17 cellular contexts compared by ENCODE assay signal in the genomic region with DNA sequence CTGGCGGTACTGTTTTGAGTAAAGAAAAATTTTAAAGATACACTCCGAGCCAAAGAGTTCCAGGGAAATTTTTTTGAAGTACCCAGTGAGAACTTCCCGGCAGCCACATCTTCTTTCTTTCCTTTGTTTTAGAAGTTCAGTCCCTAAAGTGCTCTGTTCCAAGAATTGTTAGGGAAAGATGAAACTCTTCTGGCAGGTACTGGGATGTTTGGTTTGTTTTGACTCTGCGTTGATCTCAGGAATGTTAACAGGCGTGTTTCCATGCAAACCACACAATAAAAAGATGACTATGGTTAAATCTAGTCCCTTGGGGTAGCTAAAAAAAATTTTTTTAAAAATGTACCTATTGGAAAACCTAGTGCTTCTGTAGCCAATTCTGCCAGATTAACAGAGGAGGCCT.
DNase-seq lines count a peak whose midpoint lies in the region; ATAC-seq, FAIRE-seq and TF ChIP-seq lines count a peak whose summit lies in the region.
"Had no signal": no experiment of that assay in that cellular context is flagged by ENCODE, and none has a peak within 500 bp of the region (broad histone marks: within the 10 kb centered on the region; RNA-seq: fewer than 3 reads in every experiment).

No MANE protein-coding gene starts in this region.

- peak; percentile 83 for DNase-seq in GM04504 (ENCODE audit: low read depth)
- no peak for DNase-seq in left lung
- no peak for DNase-seq in suprapubic skin (ENCODE audit: low spot score in 2 of 2)
- DNase-seq in right lobe of liver = no peak
- DNase-seq in NCI-H82 treated with DMSO at 0.1 percent for 48 hours (lab: John Stamatoyannopoulos, UW; ENCODE audit: unreplicated experiment) = no peak
- DNase-seq in HT-29 (ENCODE audit: low spot score) = no peak
- DNase-seq in NCI-H1694 treated with DMSO at 0.1 percent for 48 hours (lab: John Stamatoyannopoulos, UW) = no peak
- DNase-seq: activated naive CD4-positive, alpha-beta T cell treated with anti-CD3 and anti-CD28 coated beads for 36 hours; central memory CD4-positive, alpha-beta T cell; kidney glomerular epithelial cell; posterior cingulate gyrus; T-helper 9 cell; tibial artery had no signal

- TF ChIP-seq CTCF in left lung (IDR thresholded peaks at IDR 0.05) (no peak), suprapubic skin (IDR thresholded peaks at IDR 0.05) (no peak), right lobe of liver (IDR thresholded peaks at IDR 0.05) (no peak)

- H3K9me3 ChIP-seq in left lung (no peaks in the 10 kb centered on the region), suprapubic skin (no peaks in the 10 kb centered on the region), right lobe of liver (no peaks in the 10 kb centered on the region)
- H3K9me3 ChIP-seq: BLaER1, SJSA1, tibial artery had no signal

- no peak overlapping the region for H3K4me3 ChIP-seq in left lung
- H3K4me3 ChIP-seq in suprapubic skin = no peak overlapping the region
- H3K4me3 ChIP-seq in right lobe of liver = no peak overlapping the region
- H3K4me3 ChIP-seq: BLaER1, SJSA1, tibial artery had no signal

- 32% methylated on average over 5 of the region's 5 CpGs for WGBS in suprapubic skin
- WGBS in right lobe of liver (ENCODE audit: insufficient coverage, low coverage, low lambda C conversion rate, missing lambda C conversion rate) = 65% methylated on average over 5 of the region's 5 CpGs

- peak; percentile 21 for ATAC-seq in left lung
- no peak for ATAC-seq in right lobe of liver

- TF ChIP-seq POLR2A in suprapubic skin (IDR thresholded peaks at IDR 0.05) (no peak), right lobe of liver (IDR thresholded peaks at IDR 0.05) (no peak)

- intact Hi-C loops in left lung (cut with DNase I) (no loop called here), right lobe of liver (cut with DNase I) (no loop called here)

- no peak overlapping the region for H3K27ac ChIP-seq in left lung
- H3K27ac ChIP-seq in suprapubic skin = peak overlapping the region; percentile 70
- no peak overlapping the region for H3K27ac ChIP-seq in right lobe of liver
- H3K27ac ChIP-seq: BLaER1, SJSA1 had no signal

- no peaks in the 10 kb centered on the region for H3K4me1 ChIP-seq in left lung
- H3K4me1 ChIP-seq in suprapubic skin = peaks cover 11% of the 10 kb centered on the region
- H3K4me1 ChIP-seq in right lobe of liver = no peaks in the 10 kb centered on the region

- H3K27me3 ChIP-seq in left lung (no peaks in the 10 kb centered on the region), suprapubic skin (no peaks in the 10 kb centered on the region), right lobe of liver (no peaks in the 10 kb centered on the region)
- H3K27me3 ChIP-seq: BLaER1, SJSA1, tibial artery had no signal

- H3K36me3 ChIP-seq in left lung (no peaks in the 10 kb centered on the region), suprapubic skin (no peaks in the 10 kb centered on the region), right lobe of liver (no peaks in the 10 kb centered on the region)
- H3K36me3 ChIP-seq: BLaER1, SJSA1, tibial artery had no signal

- TF ChIP-seq EP300 in suprapubic skin (IDR thresholded peaks at IDR 0.05) = no peak

- FAIRE-seq in endometrium (lab: Jason Lieb, UNC) = peak; percentile 69
- FAIRE-seq: H54 had no signal
